Comparison of ENCODE assay signal across 18 cellular contexts in the genomic region with DNA sequence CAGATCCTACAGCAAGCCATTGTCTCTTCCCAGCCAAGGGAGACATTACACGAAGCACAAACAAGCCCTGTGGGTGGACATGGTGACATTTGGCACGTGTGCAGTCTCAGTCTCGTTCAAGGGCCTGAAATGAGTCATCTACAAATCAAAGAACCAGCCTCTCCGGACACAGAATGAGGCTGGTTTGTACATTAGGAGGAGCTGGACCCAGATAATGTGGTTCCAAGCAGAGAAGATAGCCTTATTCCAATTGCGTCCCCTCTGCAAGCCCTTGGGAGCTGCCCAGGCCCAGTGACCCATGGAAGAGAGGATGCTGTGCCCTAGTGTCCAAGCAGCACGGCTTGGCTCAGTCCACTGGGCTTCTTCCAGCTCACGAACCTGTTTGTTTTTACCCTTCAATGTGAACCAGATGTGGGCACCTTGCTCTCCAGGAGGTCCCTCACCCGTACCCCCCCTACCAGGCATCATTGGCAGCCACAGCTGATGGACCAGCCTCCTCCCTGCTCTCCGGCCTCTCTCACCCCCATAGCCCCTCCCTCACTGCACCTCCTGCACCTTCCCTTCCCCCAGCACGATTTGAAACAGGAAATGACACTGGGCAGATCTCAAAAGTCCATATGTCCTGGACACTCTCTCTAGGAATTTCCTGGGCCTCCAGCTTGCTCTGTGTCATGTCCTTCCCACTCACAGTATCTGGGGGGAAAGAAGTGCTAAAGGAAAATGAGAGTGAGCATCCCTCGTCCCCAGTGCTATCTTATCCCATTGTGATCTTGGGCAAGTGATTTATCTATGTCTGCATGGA. TPM values are rescaled to one million over a fixed set of nuclear protein-coding genes. Genes with fewer than 3 reads are reported as not detected.
DNase-seq lines count a peak whose midpoint lies in the region; ATAC-seq and TF ChIP-seq lines count a peak whose summit lies in the region.
"Had no signal": no experiment of that assay in that cellular context is flagged by ENCODE, and none has a peak within 500 bp of the region (broad histone marks: within the 10 kb centered on the region; RNA-seq: fewer than 3 reads in every experiment).

No MANE protein-coding gene starts in this region.

- peaks cover 5% of the 10 kb centered on the region for H3K4me1 ChIP-seq in right cardiac atrium (ENCODE audit: control insufficient read depth, insufficient read depth, low read length)
- H3K4me1 ChIP-seq: BE2C had no signal

- H3K27ac Mint-ChIP-seq in activated T-helper 1 cell treated with anti-CD3 and anti-CD28 coated beads, Interleukin-12 subunit alpha, Interleukin-12 subunit beta, Interleukin-2, Interleukin-4 antibody, amounts not matched to agents 30 ng/mL and 10 ng/mL and 1 ng/mL, durations not matched to agents 14 hours and 24 hours and 36 hours: no peak overlapping the region
- H3K27ac Mint-ChIP-seq: activated CD4-positive, alpha-beta memory T cell treated with anti-CD3 and anti-CD28 coated beads for 36 hours; endodermal cell; progenitor cell of endocrine pancreas had no signal

- no peaks in the 10 kb centered on the region for H3K9me3 Mint-ChIP-seq in activated T-helper 1 cell treated with anti-CD3 and anti-CD28 coated beads, Interleukin-12 subunit alpha, Interleukin-12 subunit beta, Interleukin-2, Interleukin-4 antibody, amounts not matched to agents 30 ng/mL and 10 ng/mL and 1 ng/mL, durations not matched to agents 14 hours and 24 hours and 36 hours
- H3K9me3 Mint-ChIP-seq: activated CD4-positive, alpha-beta memory T cell treated with anti-CD3 and anti-CD28 coated beads for 36 hours; endodermal cell had no signal

- TF ChIP-seq CTCF in HFF-Myc (IDR thresholded peaks at IDR 0.05; ENCODE audit: low read depth, low read length, missing control alignments): no peak

- H3K36me3 Mint-ChIP-seq in activated T-helper 1 cell treated with anti-CD3 and anti-CD28 coated beads, Interleukin-12 subunit alpha, Interleukin-12 subunit beta, Interleukin-2, Interleukin-4 antibody, amounts not matched to agents 30 ng/mL and 10 ng/mL and 1 ng/mL, durations not matched to agents 14 hours and 24 hours and 36 hours (ENCODE audit: low read depth): no peaks in the 10 kb centered on the region
- H3K36me3 Mint-ChIP-seq: activated CD4-positive, alpha-beta memory T cell treated with anti-CD3 and anti-CD28 coated beads for 36 hours had no signal

- no peaks in the 10 kb centered on the region for H3K4me1 Mint-ChIP-seq in activated T-helper 1 cell treated with anti-CD3 and anti-CD28 coated beads, Interleukin-12 subunit alpha, Interleukin-12 subunit beta, Interleukin-2, Interleukin-4 antibody, amounts not matched to agents 30 ng/mL and 10 ng/mL and 1 ng/mL, durations not matched to agents 14 hours and 24 hours and 36 hours (ENCODE audit: low read depth)
- H3K4me1 Mint-ChIP-seq: endodermal cell had no signal

- no peak overlapping the region for H3K4me3 Mint-ChIP-seq in activated T-helper 1 cell treated with anti-CD3 and anti-CD28 coated beads, Interleukin-12 subunit alpha, Interleukin-12 subunit beta, Interleukin-2, Interleukin-4 antibody, amounts not matched to agents 30 ng/mL and 10 ng/mL and 1 ng/mL, durations not matched to agents 14 hours and 24 hours and 36 hours
- H3K4me3 Mint-ChIP-seq: activated CD4-positive, alpha-beta memory T cell treated with anti-CD3 and anti-CD28 coated beads for 36 hours; endodermal cell had no signal

- ATAC-seq in SK-N-SH treated with all-trans-retinoic acid at 6 μM for 48 hours (peak; percentile 56), right cardiac atrium (peak; percentile 62 to 70), GM19023 (IDR thresholded peaks at IDR 0.05; ENCODE audit: unreplicated experiment) (no peak)
- ATAC-seq: Panc1; stimulated activated naive CD8-positive, alpha-beta T cell treated with anti-CD3 and anti-CD28 coated beads, Interleukin-15, Interleukin-2, amounts not matched to agents 100 U/mL and 50 U/mL, for 24 hours had no signal

- 38% methylated on average over 11 of the region's 11 CpGs for WGBS in right cardiac atrium

- intact Hi-C loops in right cardiac atrium (cut with DNase I): no loop called here
- intact Hi-C loops in activated T-helper 1 cell treated with anti-CD3 and anti-CD28 coated beads, Interleukin-12 subunit alpha, Interleukin-12 subunit beta, Interleukin-2, Interleukin-4 antibody, amounts not matched to agents 30 ng/mL and 10 ng/mL and 1 ng/mL, durations not matched to agents 14 hours and 24 hours and 36 hours (cut with micrococcal nuclease): no loop called here

- no peak overlapping the region for H3K27ac ChIP-seq in right cardiac atrium (ENCODE audit: low read length)

- H3K9me3 ChIP-seq in right cardiac atrium (ENCODE audit: control insufficient read depth, low read length): no peaks in the 10 kb centered on the region
- H3K9me3 ChIP-seq: BE2C had no signal

- peak; percentile 34 for DNase-seq in AG20443 (ENCODE audit: low spot score)
- peak; percentile 39 for DNase-seq in HFF-Myc (ENCODE audit: extremely low read depth, low read depth)
- peak in 1 of 3 donors; percentile 48 for DNase-seq in right cardiac atrium
- no peak for DNase-seq in kidney glomerular epithelial cell (lab: John Stamatoyannopoulos, UW)
- DNase-seq in activated T-helper 1 cell treated with anti-CD3 and anti-CD28 coated beads, Interleukin-12 subunit alpha, Interleukin-12 subunit beta, Interleukin-2, Interleukin-4 antibody, amounts not matched to agents 30 ng/mL and 10 ng/mL and 1 ng/mL, durations not matched to agents 14 hours and 24 hours and 36 hours (ENCODE audit: low spot score): no peak
- DNase-seq in NCI-H524 (lab: John Stamatoyannopoulos, UW): no peak
- DNase-seq: activated CD4-positive, alpha-beta memory T cell treated with anti-CD3 and anti-CD28 coated beads for 36 hours; activated effector memory CD4-positive, alpha-beta T cell treated with anti-CD3 and anti-CD28 coated beads, Interleukin-2, amount 50 U/mL, for 16 hours; BE2C; endodermal cell; mammary epithelial cell; stimulated activated CD4-positive, alpha-beta T cell treated with anti-CD3 and anti-CD28 coated beads, Interleukin-4, amount 100 ng/mL, for 1 hour; stimulated activated naive CD8-positive, alpha-beta T cell treated with anti-CD3 and anti-CD28 coated beads, Interleukin-15, Interleukin-2, amounts not matched to agents 100 U/mL and 50 U/mL, for 24 hours; T-helper 9 cell had no signal

- H3K27me3 ChIP-seq in right cardiac atrium (ENCODE audit: control insufficient read depth, insufficient read depth): no peaks in the 10 kb centered on the region
- H3K27me3 ChIP-seq: BE2C had no signal

- H3K4me3 ChIP-seq in HFF-Myc (replicated peaks; ENCODE audit: low read depth, low read length) (no peak overlapping the region), right cardiac atrium (ENCODE audit: low read length) (no peak overlapping the region)

- peaks cover 4% of the 10 kb centered on the region for H3K27me3 Mint-ChIP-seq in activated T-helper 1 cell treated with anti-CD3 and anti-CD28 coated beads, Interleukin-12 subunit alpha, Interleukin-12 subunit beta, Interleukin-2, Interleukin-4 antibody, amounts not matched to agents 30 ng/mL and 10 ng/mL and 1 ng/mL, durations not matched to agents 14 hours and 24 hours and 36 hours (ENCODE audit: insufficient read depth)
- H3K27me3 Mint-ChIP-seq: activated CD4-positive, alpha-beta memory T cell treated with anti-CD3 and anti-CD28 coated beads for 36 hours; progenitor cell of endocrine pancreas had no signal

TF ChIP-seq in SK-N-SH treated with all-trans-retinoic acid at 6 μM for 48 hours, 23 proteins besides CTCF, POLR2A, EP300 and RAD21:
- TF ChIP-seq ZNF8 (CRISPR knock-in tag; IDR thresholded peaks at IDR 0.05): no peak
- TF ChIP-seq ZFP3 (CRISPR knock-in tag; IDR thresholded peaks at IDR 0.05): no peak
- no peak for TF ChIP-seq ESRRG (CRISPR knock-in tag; IDR thresholded peaks at IDR 0.05)
- TF ChIP-seq TOX (CRISPR knock-in tag; IDR thresholded peaks at IDR 0.05; ENCODE audit: borderline replicate concordance): no peak
- no peak for TF ChIP-seq ARNTL (CRISPR knock-in tag; IDR thresholded peaks at IDR 0.05; ENCODE audit: borderline replicate concordance, low read depth)
- TF ChIP-seq, protein P1, sequence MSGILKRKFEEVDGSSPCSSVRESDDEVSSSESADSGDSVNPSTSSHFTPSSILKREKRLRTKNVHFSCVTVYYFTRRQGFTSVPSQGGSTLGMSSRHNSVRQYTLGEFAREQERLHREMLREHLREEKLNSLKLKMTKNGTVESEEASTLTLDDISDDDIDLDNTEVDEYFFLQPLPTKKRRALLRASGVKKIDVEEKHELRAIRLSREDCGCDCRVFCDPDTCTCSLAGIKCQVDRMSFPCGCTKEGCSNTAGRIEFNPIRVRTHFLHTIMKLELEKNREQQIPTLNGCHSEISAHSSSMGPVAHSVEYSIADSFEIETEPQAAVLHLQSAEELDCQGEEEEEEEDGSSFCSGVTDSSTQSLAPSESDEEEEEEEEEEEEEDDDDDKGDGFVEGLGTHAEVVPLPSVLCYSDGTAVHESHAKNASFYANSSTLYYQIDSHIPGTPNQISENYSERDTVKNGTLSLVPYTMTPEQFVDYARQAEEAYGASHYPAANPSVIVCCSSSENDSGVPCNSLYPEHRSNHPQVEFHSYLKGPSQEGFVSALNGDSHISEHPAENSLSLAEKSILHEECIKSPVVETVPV (CRISPR knock-in tag; IDR thresholded peaks at IDR 0.05): no peak
- TF ChIP-seq CSDC2 (CRISPR knock-in tag; IDR thresholded peaks at IDR 0.05): no peak
- no peak for TF ChIP-seq OSR1 (CRISPR knock-in tag; IDR thresholded peaks at IDR 0.05)
- no peak for TF ChIP-seq ZNF565 (CRISPR knock-in tag; conservative IDR thresholded peaks at IDR 0.05; ENCODE audit: low read depth)
- TF ChIP-seq, protein P2, sequence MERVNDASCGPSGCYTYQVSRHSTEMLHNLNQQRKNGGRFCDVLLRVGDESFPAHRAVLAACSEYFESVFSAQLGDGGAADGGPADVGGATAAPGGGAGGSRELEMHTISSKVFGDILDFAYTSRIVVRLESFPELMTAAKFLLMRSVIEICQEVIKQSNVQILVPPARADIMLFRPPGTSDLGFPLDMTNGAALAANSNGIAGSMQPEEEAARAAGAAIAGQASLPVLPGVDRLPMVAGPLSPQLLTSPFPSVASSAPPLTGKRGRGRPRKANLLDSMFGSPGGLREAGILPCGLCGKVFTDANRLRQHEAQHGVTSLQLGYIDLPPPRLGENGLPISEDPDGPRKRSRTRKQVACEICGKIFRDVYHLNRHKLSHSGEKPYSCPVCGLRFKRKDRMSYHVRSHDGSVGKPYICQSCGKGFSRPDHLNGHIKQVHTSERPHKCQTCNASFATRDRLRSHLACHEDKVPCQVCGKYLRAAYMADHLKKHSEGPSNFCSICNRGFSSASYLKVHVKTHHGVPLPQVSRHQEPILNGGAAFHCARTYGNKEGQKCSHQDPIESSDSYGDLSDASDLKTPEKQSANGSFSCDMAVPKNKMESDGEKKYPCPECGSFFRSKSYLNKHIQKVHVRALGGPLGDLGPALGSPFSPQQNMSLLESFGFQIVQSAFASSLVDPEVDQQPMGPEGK (CRISPR knock-in tag; IDR thresholded peaks at IDR 0.05; ENCODE audit: borderline replicate concordance): no peak

RNA-seq across cellular contexts. Expression of a gene that starts 26.2 kb away (rescaled TPM):
- 10 to 100 TPM; 16.7 to 29.5 (median 22.6) TPM for total RNA-seq in right cardiac atrium
- 16.5 TPM for polyA plus RNA-seq in right cardiac atrium
- 205 and 224 TPM in 2 replicates for total RNA-seq in activated T-helper 1 cell treated with anti-CD3 and anti-CD28 coated beads, Interleukin-12 subunit alpha, Interleukin-12 subunit beta, Interleukin-2, Interleukin-4 antibody, amounts not matched to agents 30 ng/mL and 10 ng/mL and 1 ng/mL, durations not matched to agents 14 hours and 24 hours and 36 hours

Comparison
In these comparisons a context has a peak if more than half of its experiments do, and no peak if none do; other contexts are left out.
1. DNase-seq: peak in AG20443 (single experiment) and HFF-Myc (single experiment); none in kidney glomerular epithelial cell (single experiment), activated T-helper 1 cell treated with anti-CD3 and anti-CD28 coated beads, Interleukin-12 subunit alpha, Interleukin-12 subunit beta, Interleukin-2, Interleukin-4 antibody, amounts not matched to agents 30 ng/mL and 10 ng/mL and 1 ng/mL, durations not matched to agents 14 hours and 24 hours and 36 hours (single experiment) and NCI-H524 (0 of 2).